ENCODE assay signal across 8 cellular contexts in the genomic region with DNA sequence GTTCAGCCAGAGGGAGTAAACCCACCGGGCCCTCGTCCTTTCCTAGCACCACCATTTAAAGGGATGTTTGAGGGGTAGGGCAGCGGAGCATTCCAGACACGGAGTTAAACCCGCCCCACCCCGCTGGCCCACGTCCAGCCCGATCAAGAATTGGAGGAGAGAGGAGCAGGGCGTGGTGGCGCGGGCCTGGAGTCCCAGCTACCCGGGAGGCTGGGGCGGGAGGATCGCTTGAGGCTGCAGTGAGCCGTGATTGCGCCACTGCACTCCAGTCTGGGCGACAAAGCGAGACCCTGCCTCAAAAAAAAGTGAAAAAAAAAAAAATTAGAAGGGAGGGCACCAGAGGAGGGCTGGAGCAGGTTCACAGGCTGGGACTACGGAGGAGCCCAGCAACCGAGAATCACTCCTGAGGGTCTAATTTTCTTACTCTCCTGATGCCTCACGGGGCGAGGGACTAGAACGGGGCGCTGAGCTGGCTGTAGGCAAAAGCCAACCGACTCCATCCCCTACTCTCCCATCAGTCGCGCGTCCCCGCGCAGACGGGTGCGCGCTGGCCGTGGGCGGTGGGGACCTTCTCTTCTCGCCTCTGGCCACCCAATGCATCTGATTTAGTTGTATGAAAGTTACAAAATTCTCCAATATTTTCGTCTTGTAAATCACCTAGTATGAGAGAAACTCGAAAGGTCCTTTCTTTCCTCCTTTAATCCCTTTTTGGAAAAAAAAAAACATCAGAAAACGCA. TPM values are rescaled to one million over a fixed set of nuclear protein-coding genes. Genes with fewer than 3 reads are reported as not detected.
DNase-seq lines count a peak whose midpoint lies in the region; ATAC-seq lines count a peak whose summit lies in the region.

No MANE protein-coding gene starts in this region.

- peak overlapping the region; percentile 95 for H3K27ac Mint-ChIP-seq in activated CD4-positive, alpha-beta T cell treated with anti-CD3 and anti-CD28 coated beads, Interleukin-2, amount 10 ng/mL, durations not matched to agents 24 days and 14 days
- H3K27ac Mint-ChIP-seq in effector memory CD8-positive, alpha-beta T cell, result peak overlapping the region; percentile 95 to 98

- peak overlapping the region; percentile 90 for H3K4me3 Mint-ChIP-seq in activated CD4-positive, alpha-beta T cell treated with anti-CD3 and anti-CD28 coated beads, Interleukin-2, amount 10 ng/mL, durations not matched to agents 24 days and 14 days
- H3K4me3 Mint-ChIP-seq in effector memory CD8-positive, alpha-beta T cell, result peak overlapping the region; percentile 89 to 95

- no peaks in the 10 kb centered on the region for H3K27me3 ChIP-seq in BLaER1
- no peaks in the 10 kb centered on the region for H3K27me3 ChIP-seq in mesenchymal stem cell (ENCODE audit: control insufficient read depth in 1 of 2, insufficient read depth in 1 of 2, low read length in 2 of 2)

- H3K27me3 Mint-ChIP-seq in activated CD4-positive, alpha-beta T cell treated with anti-CD3 and anti-CD28 coated beads, Interleukin-2, amount 10 ng/mL, durations not matched to agents 24 days and 14 days, result no peaks in the 10 kb centered on the region
- H3K27me3 Mint-ChIP-seq in effector memory CD8-positive, alpha-beta T cell, result no peaks in the 10 kb centered on the region

- H3K4me2 ChIP-seq in BLaER1 (peak overlapping the region; percentile 94), mesenchymal stem cell (ENCODE audit: low read length, poor library complexity, severe bottlenecking) (peak overlapping the region; percentile 60)

- H3K23ac ChIP-seq in mesenchymal stem cell (ENCODE audit: low read length in 2 of 2), result peak overlapping the region in 1 of 2 experiments; percentile 70

- peak overlapping the region; percentile 54 to 75 for H3K4ac ChIP-seq in mesenchymal stem cell (ENCODE audit: low read depth in 1 of 2, low read length in 2 of 2)

- H3K9ac ChIP-seq in BLaER1 (peak overlapping the region; percentile 81), mesenchymal stem cell (ENCODE audit: low read length) (peak overlapping the region; percentile 97)

- H3K9me3 Mint-ChIP-seq in activated CD4-positive, alpha-beta T cell treated with anti-CD3 and anti-CD28 coated beads, Interleukin-2, amount 10 ng/mL, durations not matched to agents 24 days and 14 days, result no peaks in the 10 kb centered on the region
- H3K9me3 Mint-ChIP-seq in effector memory CD8-positive, alpha-beta T cell, result no peaks in the 10 kb centered on the region

- H4K20me1 ChIP-seq in BLaER1, result no peaks in the 10 kb centered on the region

- H2BK15ac ChIP-seq in mesenchymal stem cell (ENCODE audit: low read depth, poor library complexity, severe bottlenecking), result peak overlapping the region; percentile 98

- peak overlapping the region in 1 of 2 experiments; percentile 42 for H3K14ac ChIP-seq in mesenchymal stem cell (ENCODE audit: low read length in 2 of 2)

- H3K36me3 Mint-ChIP-seq in activated CD4-positive, alpha-beta T cell treated with anti-CD3 and anti-CD28 coated beads, Interleukin-2, amount 10 ng/mL, durations not matched to agents 24 days and 14 days (ENCODE audit: low read depth), result peaks cover 14% of the 10 kb centered on the region
- peaks cover 21% of the 10 kb centered on the region for H3K36me3 Mint-ChIP-seq in effector memory CD8-positive, alpha-beta T cell (ENCODE audit: insufficient read depth)

- H3K4me1 ChIP-seq in BLaER1, result peaks cover 56% of the 10 kb centered on the region
- H3K4me1 ChIP-seq in mesenchymal stem cell (ENCODE audit: control insufficient read depth, insufficient read depth, low read depth, low read length), result peaks cover 18% of the 10 kb centered on the region

- H3K18ac ChIP-seq in mesenchymal stem cell (ENCODE audit: low read depth in 1 of 2, low read length in 2 of 2), result peak overlapping the region; percentile 5 to 90

- H3K4me1 Mint-ChIP-seq in activated CD4-positive, alpha-beta T cell treated with anti-CD3 and anti-CD28 coated beads, Interleukin-2, amount 10 ng/mL, durations not matched to agents 24 days and 14 days, result peaks cover 49% of the 10 kb centered on the region
- H3K4me1 Mint-ChIP-seq in effector memory CD8-positive, alpha-beta T cell (ENCODE audit: low read depth in 2 of 2), result peaks cover 28 to 46% of the 10 kb centered on the region in 2 donors

- 23% methylated on average over 25 of the region's 39 CpGs for WGBS in mesenchymal stem cell

- DNase-seq in NCI-H1417 treated with DMSO at 0.1 percent for 48 hours (lab: John Stamatoyannopoulos, UW) (peak; percentile 6), mesenchymal stem cell (no peak), SIG-M5 (lab: John Stamatoyannopoulos, UW) (no peak)
- peak; percentile 88 for DNase-seq in activated CD4-positive, alpha-beta T cell treated with anti-CD3 and anti-CD28 coated beads, Interleukin-2, amount 10 ng/mL, durations not matched to agents 24 days and 14 days
- no peak for DNase-seq in effector memory CD8-positive, alpha-beta T cell
- DNase-seq in stimulated activated CD8-positive, alpha-beta memory T cell treated with anti-CD3 and anti-CD28 coated beads, Interleukin-2, amount 100 ng/mL, for 48 hours (ENCODE audit: low read depth in 2 of 2), result peak; percentile 65 to 71

- ATAC-seq in GM19351 (IDR thresholded peaks at IDR 0.05; ENCODE audit: unreplicated experiment), result peak; percentile 59
- ATAC-seq in effector memory CD8-positive, alpha-beta T cell (replicated peaks), result peak; percentile 23

- H3K36me3 ChIP-seq in BLaER1 (no peaks in the 10 kb centered on the region), mesenchymal stem cell (ENCODE audit: control insufficient read depth in 1 of 2, insufficient read depth in 2 of 2, low read depth in 1 of 2, low read length in 2 of 2) (no peaks in the 10 kb centered on the region)

- H3K27ac ChIP-seq in BLaER1 (peak overlapping the region; percentile 81), mesenchymal stem cell (ENCODE audit: low read length, poor library complexity, severe bottlenecking) (peak overlapping the region; percentile 86)

- H2AFZ ChIP-seq in mesenchymal stem cell (ENCODE audit: low read depth, low read length), result peak overlapping the region; percentile 43

- peak overlapping the region; percentile 79 for H2BK120ac ChIP-seq in mesenchymal stem cell (ENCODE audit: low read depth, low read length)

- H4K8ac ChIP-seq in mesenchymal stem cell (ENCODE audit: low read length), result peak overlapping the region; percentile 99

- H3K4me3 ChIP-seq in BLaER1 (peak overlapping the region; percentile 71), mesenchymal stem cell (ENCODE audit: insufficient read depth in 1 of 2, low read depth in 1 of 2, low read length in 2 of 2) (peak overlapping the region; percentile 62 to 84)

- H3K9me3 ChIP-seq in BLaER1, result no peaks in the 10 kb centered on the region
- no peaks in the 10 kb centered on the region for H3K9me3 ChIP-seq in mesenchymal stem cell (ENCODE audit: control insufficient read depth, low read length)

- intact Hi-C loops in activated CD4-positive, alpha-beta T cell treated with anti-CD3 and anti-CD28 coated beads, Interleukin-2, amount 10 ng/mL, durations not matched to agents 24 days and 14 days (cut with micrococcal nuclease), result loop anchor here (10.0 kb wide), 2 partner anchors 247 to 327 kb away; a partner anchor contains a TSS

- no peak overlapping the region for H2BK5ac ChIP-seq in mesenchymal stem cell (ENCODE audit: low read depth, low read length, poor library complexity, severe bottlenecking)

- H3K79me1 ChIP-seq in mesenchymal stem cell (replicated peaks; ENCODE audit: low read length, poor library complexity, severe bottlenecking), result peaks cover 6% of the 10 kb centered on the region

- peak overlapping the region; percentile 83 for H4K91ac ChIP-seq in mesenchymal stem cell (ENCODE audit: low read length)

- H2AK5ac ChIP-seq in mesenchymal stem cell (ENCODE audit: low read length, severe bottlenecking), result peak overlapping the region; percentile 98

- H2BK12ac ChIP-seq in mesenchymal stem cell (ENCODE audit: low read length in 2 of 2), result peak overlapping the region; percentile 39 to 74

RNA-seq across cellular contexts. Expression of a gene that starts 6.1 kb away (rescaled TPM):
- 156 and 161 TPM in 2 replicates for total RNA-seq in activated CD4-positive, alpha-beta T cell treated with anti-CD3 and anti-CD28 coated beads, Interleukin-2, amount 10 ng/mL, durations not matched to agents 24 days and 14 days
- 29.0 TPM for polyA plus RNA-seq in mesenchymal stem cell (2013, experiment 1 of 2)
- polyA plus RNA-seq in mesenchymal stem cell (2013, experiment 2 of 2), result 26.7 TPM

RNA-seq across cellular contexts. Expression of a gene that starts 6.1 kb away (rescaled TPM):
- total RNA-seq in activated CD4-positive, alpha-beta T cell treated with anti-CD3 and anti-CD28 coated beads, Interleukin-2, amount 10 ng/mL, durations not matched to agents 24 days and 14 days, result 189 and 190 TPM in 2 replicates
- polyA plus RNA-seq in mesenchymal stem cell (2013, experiment 1 of 2), result 42.7 TPM
- 44.5 TPM for polyA plus RNA-seq in mesenchymal stem cell (2013, experiment 2 of 2)

RNA-seq across cellular contexts. Expression of a gene that starts 6.4 kb away (rescaled TPM):
- total RNA-seq in activated CD4-positive, alpha-beta T cell treated with anti-CD3 and anti-CD28 coated beads, Interleukin-2, amount 10 ng/mL, durations not matched to agents 24 days and 14 days, result 1.8 and 2.5 TPM in 2 replicates
- polyA plus RNA-seq in mesenchymal stem cell (2013, experiment 1 of 2), result 0.70 TPM
- 0.64 TPM for polyA plus RNA-seq in mesenchymal stem cell (2013, experiment 2 of 2)

RNA-seq across cellular contexts. Expression of a gene that starts 14.7 kb away (rescaled TPM):
- total RNA-seq in activated CD4-positive, alpha-beta T cell treated with anti-CD3 and anti-CD28 coated beads, Interleukin-2, amount 10 ng/mL, durations not matched to agents 24 days and 14 days, result 142 and 146 TPM in 2 replicates
- 56.3 TPM for polyA plus RNA-seq in mesenchymal stem cell (2013, experiment 1 of 2)
- polyA plus RNA-seq in mesenchymal stem cell (2013, experiment 2 of 2), result 60.3 TPM

RNA-seq across cellular contexts. Expression of a gene that starts 25.9 kb away (rescaled TPM):
- 173 and 181 TPM in 2 replicates for total RNA-seq in activated CD4-positive, alpha-beta T cell treated with anti-CD3 and anti-CD28 coated beads, Interleukin-2, amount 10 ng/mL, durations not matched to agents 24 days and 14 days
- polyA plus RNA-seq in mesenchymal stem cell (2013, experiment 1 of 2), result 36.2 TPM
- polyA plus RNA-seq in mesenchymal stem cell (2013, experiment 2 of 2), result 34.7 TPM

Comparison
In these comparisons a context has a peak if more than half of its experiments do, and no peak if none do; other contexts are left out.
1. DNase-seq: peak in NCI-H1417 treated with DMSO at 0.1 percent for 48 hours (single experiment), activated CD4-positive, alpha-beta T cell treated with anti-CD3 and anti-CD28 coated beads, Interleukin-2, amount 10 ng/mL, durations not matched to agents 24 days and 14 days (single experiment) and stimulated activated CD8-positive, alpha-beta memory T cell treated with anti-CD3 and anti-CD28 coated beads, Interleukin-2, amount 100 ng/mL, for 48 hours (2 of 2); none in effector memory CD8-positive, alpha-beta T cell (0 of 3), mesenchymal stem cell (single experiment) and SIG-M5 (single experiment).